ENCODE assay signal across 32 cellular contexts in genomic region chr13:104759069-104759468, GRCh38.
"Had no signal": no experiment of that assay in that cellular context is flagged by ENCODE, and none has a peak within 500 bp of the region (broad histone marks: within the 10 kb centered on the region; RNA-seq: fewer than 3 reads in every experiment).

No MANE protein-coding gene starts in this region.

- FAIRE-seq: astrocyte, bronchial epithelial cell, colon had no signal

- H3K36me3 ChIP-seq: brain microvascular endothelial cell, esophagus muscularis mucosa, gastrocnemius medialis, heart left ventricle had no signal

- H3K4me3 ChIP-seq: esophagus muscularis mucosa, gastrocnemius medialis, heart left ventricle had no signal

- H3K27me3 ChIP-seq: brain microvascular endothelial cell, esophagus muscularis mucosa, foreskin keratinocyte, gastrocnemius medialis, heart left ventricle had no signal

- H3K27ac ChIP-seq: brain microvascular endothelial cell, esophagus muscularis mucosa, foreskin keratinocyte, gastrocnemius medialis, heart left ventricle had no signal

- DNase-seq: activated CD4-positive, alpha-beta memory T cell treated with anti-CD3 and anti-CD28 coated beads, Interleukin-2, amount 10 ng/mL, durations not matched to agents 7 days and 5 days; activated CD4-positive, alpha-beta T cell treated with anti-CD3 and anti-CD28 coated beads for 1 hour; activated CD4-positive, alpha-beta T cell treated with anti-CD3 and anti-CD28 coated beads for 4 hours; activated CD4-positive, alpha-beta T cell treated with anti-CD3 and anti-CD28 coated beads, Interleukin-2, amount 10 ng/mL, durations not matched to agents 7 days and 5 days; activated CD4-positive, alpha-beta T cell treated with anti-CD3 and anti-CD28 coated beads, Interleukin-2, amount 50 U/mL, for 4 hours; activated CD4-positive, CD25-positive, alpha-beta regulatory T cell; activated CD8-positive, alpha-beta memory T cell treated with anti-CD3 and anti-CD28 coated beads, Interleukin-2, amount 50 U/mL, for 48 hours; activated gamma-delta T cell; activated naive CD4-positive, alpha-beta T cell; activated naive CD4-positive, alpha-beta T cell treated with anti-CD3 and anti-CD28 coated beads, Interleukin-2, amount 10 ng/mL, durations not matched to agents 7 days and 5 days; activated naive CD8-positive, alpha-beta T cell treated with anti-CD3 and anti-CD28 coated beads, Interleukin-2, amount 10 ng/mL, durations not matched to agents 7 days and 5 days; activated T-cell treated with anti-CD3 and anti-CD28 coated beads for 4 hours; activated T-cell treated with anti-CD3 and anti-CD28 coated beads, Interleukin-2, amount 50 U/mL, for 24 hours; activated T-cell treated with anti-CD3 and anti-CD28 coated beads, Interleukin-2, amount 50 U/mL, for 72 hours; amniotic stem cell; anterior cingulate cortex; brain microvascular endothelial cell; cortex of kidney; dermis blood vessel endothelial cell; effector CD4-positive, alpha-beta T cell; effector memory CD8-positive, alpha-beta T cell; erythroblast; foreskin keratinocyte; gastrocnemius medialis; glutamatergic neuron; heart left ventricle; T-helper 2 cell had no signal

- H3K9me3 ChIP-seq: esophagus muscularis mucosa, gastrocnemius medialis, heart left ventricle had no signal

- ATAC-seq: activated naive CD4-positive, alpha-beta T cell treated with anti-CD3 and anti-CD28 coated beads, Interleukin-2, amount 50 U/mL, for 72 hours; activated T-cell treated with anti-CD3 and anti-CD28 coated beads, Interleukin-2, amount 50 U/mL, for 72 hours; effector memory CD8-positive, alpha-beta T cell; foreskin keratinocyte; gastrocnemius medialis; heart left ventricle had no signal

- H3K4me1 ChIP-seq: esophagus muscularis mucosa, gastrocnemius medialis, heart left ventricle had no signal
